In genomic region chr4:102546635-102547034, GRCh38 we compare ENCODE assay signal across 14 cellular contexts. TPM values are rescaled to one million over a fixed set of nuclear protein-coding genes. Genes with fewer than 3 reads are reported as not detected.
DNase-seq lines count a peak whose midpoint lies in the region; ATAC-seq, FAIRE-seq and TF ChIP-seq lines count a peak whose summit lies in the region.
"Had no signal": no experiment of that assay in that cellular context is flagged by ENCODE, and none has a peak within 500 bp of the region (broad histone marks: within the 10 kb centered on the region; RNA-seq: fewer than 3 reads in every experiment).

No MANE protein-coding gene starts in this region.

- ATAC-seq in GM21423 (IDR thresholded peaks at IDR 0.05; ENCODE audit: unreplicated experiment) (peak; percentile 36), HG03378 (IDR thresholded peaks at IDR 0.05; ENCODE audit: unreplicated experiment) (peak; percentile 42)
- ATAC-seq: esophagus mucosa, Right ventricle myocardium inferior had no signal

- TF ChIP-seq EP300 in stomach (IDR thresholded peaks at IDR 0.05) (no peak), suprapubic skin (IDR thresholded peaks at IDR 0.05) (no peak)

- FAIRE-seq in GM18507 (lab: Jason Lieb, UNC): peak; percentile 89

- intact Hi-C loops in stomach (cut with DNase I; ENCODE audit: low total_unique reads): no loop called here

- H3K4me3 Mint-ChIP-seq in endothelial cell (ENCODE audit: unreplicated experiment): no peak overlapping the region

- H3K4me1 ChIP-seq in stomach: peaks cover 0 to 9% (median 0%) of the 10 kb centered on the region in 4 donors
- peaks cover 18% of the 10 kb centered on the region for H3K4me1 ChIP-seq in suprapubic skin

- H3K9me3 Mint-ChIP-seq in endothelial cell (ENCODE audit: unreplicated experiment): no peaks in the 10 kb centered on the region

- peak overlapping the region; percentile 22 for H3K27ac Mint-ChIP-seq in endothelial cell (ENCODE audit: unreplicated experiment)

- H3K36me3 Mint-ChIP-seq in endothelial cell (ENCODE audit: low read depth, unreplicated experiment): no peaks in the 10 kb centered on the region

- H3K9me3 ChIP-seq in stomach (no peaks in the 10 kb centered on the region), suprapubic skin (no peaks in the 10 kb centered on the region)

- peaks cover 1% of the 10 kb centered on the region for H3K27me3 Mint-ChIP-seq in endothelial cell (ENCODE audit: unreplicated experiment)

- DNase-seq in GM18507 (ENCODE audit: extremely low spot score, insufficient read length, low read depth) (no peak), endothelial cell (ENCODE audit: low spot score) (no peak), NCI-H2081 treated with DMSO at 0.1 percent for 48 hours (lab: John Stamatoyannopoulos, UW) (no peak), stomach (no peak), NCI-H2171 (lab: John Stamatoyannopoulos, UW) (no peak), suprapubic skin (ENCODE audit: low spot score in 2 of 2) (no peak)
- DNase-seq: activated effector memory CD4-positive, alpha-beta T cell treated with Interleukin-2 at 50 U/mL for 16 hours; GF-D8; NCI-H2227 treated with DMSO at 0.1 percent for 48 hours had no signal

- no peak overlapping the region for H3K4me3 ChIP-seq in stomach
- H3K4me3 ChIP-seq in suprapubic skin: no peak overlapping the region
- H3K4me3 ChIP-seq: BLaER1 treated with 17β-estradiol and CSF1 and Interleukin-3, amounts not matched to agents 10 nM and 100 nM had no signal

- H3K36me3 ChIP-seq in stomach (peaks cover 0 to 36% (median 24%) of the 10 kb centered on the region in 4 donors), suprapubic skin (peaks cover 7% of the 10 kb centered on the region)

- no peak for TF ChIP-seq POLR2A in stomach (IDR thresholded peaks at IDR 0.05)
- no peak for TF ChIP-seq POLR2A in suprapubic skin (IDR thresholded peaks at IDR 0.05)

- H3K4me1 Mint-ChIP-seq in endothelial cell (ENCODE audit: unreplicated experiment): no peaks in the 10 kb centered on the region

- no peaks in the 10 kb centered on the region for H3K27me3 ChIP-seq in stomach
- H3K27me3 ChIP-seq in suprapubic skin: no peaks in the 10 kb centered on the region
- H3K27me3 ChIP-seq: BLaER1 treated with 17β-estradiol and CSF1 and Interleukin-3, amounts not matched to agents 10 nM and 100 nM had no signal

- TF ChIP-seq CTCF in endothelial cell (IDR thresholded peaks at IDR 0.05; ENCODE audit: unreplicated experiment) (no peak), stomach (IDR thresholded peaks at IDR 0.05) (no peak), suprapubic skin (IDR thresholded peaks at IDR 0.05) (no peak)

- H3K27ac ChIP-seq in stomach (no peak overlapping the region), suprapubic skin (no peak overlapping the region)
- H3K27ac ChIP-seq: BLaER1 treated with 17β-estradiol and CSF1 and Interleukin-3, amounts not matched to agents 10 nM and 100 nM had no signal

RNA-seq across cellular contexts. Expression of gene NFKB1, which starts 45.5 kb away (rescaled TPM):
- total RNA-seq in endothelial cell (ENCODE audit: unreplicated experiment) (26.0 TPM), stomach (10 to 100 TPM in 4 of 5 donors, 1 to 10 TPM in 1; 9.6 to 36.5 (median 23.0) TPM), suprapubic skin (10 to 100 TPM; 32.9 to 56.0 (median 40.9) TPM)
- 10 to 100 TPM; 10.4 to 19.7 (median 15.3) TPM for polyA plus RNA-seq in stomach
